Comparison of ENCODE assay signal across 1 cellular context in genomic region chr19:40599331-40600085, GRCh38.
TF ChIP-seq lines count a peak whose summit lies in the region.

No MANE protein-coding gene starts in this region.

TF ChIP-seq in HEK293, 187 proteins besides CTCF, POLR2A, EP300 and RAD21 (continued from another document and continues in another):
- TF ChIP-seq ZSCAN18 (tag by site-specific recombination; IDR thresholded peaks at IDR 0.05) (peak; percentile 28; the same call in 1 of the 2 replicates), ZBTB44 (tag by site-specific recombination; IDR thresholded peaks at IDR 0.05) (no peak), ZNF580 (tag by site-specific recombination; IDR thresholded peaks at IDR 0.05) (no peak), ZBTB8A (tag by site-specific recombination; IDR thresholded peaks at IDR 0.05) (peak; percentile 38; the same call in 1 of the 2 replicates), ZNF596 (tag by site-specific recombination; IDR thresholded peaks at IDR 0.05) (peak; percentile 28; the same call in 1 of the 2 replicates), ZXDB (tag by site-specific recombination; IDR thresholded peaks at IDR 0.05) (peak; percentile 36; the same call in 1 of the 2 replicates), ZNF558 (tag by site-specific recombination; IDR thresholded peaks at IDR 0.05) (no peak), ZNF18 (tag by site-specific recombination; IDR thresholded peaks at IDR 0.05) (no peak), OSR2 (tag by site-specific recombination; IDR thresholded peaks at IDR 0.05) (peak; percentile 67; the same call in 1 of the 2 replicates), SP2 (tag by site-specific recombination; IDR thresholded peaks at IDR 0.05) (peak; percentile 94), GLIS2 (tag by site-specific recombination; IDR thresholded peaks at IDR 0.05) (peak; percentile 69), ZEB2 (tag by site-specific recombination; IDR thresholded peaks at IDR 0.05) (peak; percentile 92; the same call in 1 of the 2 replicates), ZBTB21 (tag by site-specific recombination; IDR thresholded peaks at IDR 0.05) (no peak; the same call in none of the 2 replicates), IKZF3 (tag by site-specific recombination; IDR thresholded peaks at IDR 0.05) (peak; percentile 70), ZNF398 (tag by site-specific recombination; IDR thresholded peaks at IDR 0.05) (peak; percentile 98), ZNF837 (tag by site-specific recombination; IDR thresholded peaks at IDR 0.05) (no peak; the same call in 1 of the 2 replicates), ZNF350 (tag by site-specific recombination; IDR thresholded peaks at IDR 0.05) (no peak), HIC1 (tag by site-specific recombination; IDR thresholded peaks at IDR 0.05) (0 out of 2 replicates have a peak, but pooled peaks have one; percentile 88), ZNF366 (tag by site-specific recombination; conservative IDR thresholded peaks at IDR 0.05) (peak; percentile 99), BCL11A (tag by site-specific recombination; IDR thresholded peaks at IDR 0.05; ENCODE audit: low read depth) (peak; percentile 89), PRDM10 (tag by site-specific recombination; IDR thresholded peaks at IDR 0.05) (peak; percentile 77), ZBTB48 (tag by site-specific recombination; IDR thresholded peaks at IDR 0.05) (peak; percentile 86), ZFHX2 (tag by site-specific recombination; conservative IDR thresholded peaks at IDR 0.05) (peak; percentile 88), KLF8 (tag by site-specific recombination; IDR thresholded peaks at IDR 0.05) (peak; percentile 80), ZFP41 (tag by site-specific recombination; IDR thresholded peaks at IDR 0.05; ENCODE audit: borderline replicate concordance) (no peak), ZSCAN5A (tag by site-specific recombination; IDR thresholded peaks at IDR 0.05) (0 out of 2 replicates have a peak, but pooled peaks have one; percentile 51), ZNF112 (tag by site-specific recombination; IDR thresholded peaks at IDR 0.05) (no peak), WT1 (tag by site-specific recombination; IDR thresholded peaks at IDR 0.05) (peak; percentile 93), KLF1 (tag by site-specific recombination; IDR thresholded peaks at IDR 0.05) (peak; percentile 71), ZBTB20 (tag by site-specific recombination; IDR thresholded peaks at IDR 0.05) (no peak), YY1 (tag by site-specific recombination; IDR thresholded peaks at IDR 0.05) (no peak), ZBTB7A (tag by site-specific recombination; IDR thresholded peaks at IDR 0.05; ENCODE audit: low read depth) (peak; percentile 21), PRDM4 (tag by site-specific recombination; IDR thresholded peaks at IDR 0.05) (peak; percentile 99), ZNF76 (tag by site-specific recombination; IDR thresholded peaks at IDR 0.05; ENCODE audit: borderline replicate concordance, low read depth) (peak; percentile 48; the same call in 1 of the 2 replicates), GFI1B (tag by site-specific recombination; IDR thresholded peaks at IDR 0.05) (no peak), ZNF677 (tag by site-specific recombination; IDR thresholded peaks at IDR 0.05) (no peak), ZNF335 (tag by site-specific recombination; conservative IDR thresholded peaks at IDR 0.05) (peak; percentile 96), ZBTB17 (tag by site-specific recombination; IDR thresholded peaks at IDR 0.05) (peak; percentile 97), KLF7 (tag by site-specific recombination; IDR thresholded peaks at IDR 0.05; ENCODE audit: borderline replicate concordance) (0 out of 2 replicates have a peak, but pooled peaks have one; percentile 41), ZNF274 (IDR thresholded peaks at IDR 0.05; ENCODE audit: low read length) (no peak), ZNF274 (tag by site-specific recombination; IDR thresholded peaks at IDR 0.05; ENCODE audit: borderline replicate concordance) (no peak), ZFP3 (tag by site-specific recombination; IDR thresholded peaks at IDR 0.05; ENCODE audit: low read depth) (peak; percentile 12; the same call in 1 of the 2 replicates), MZF1 (tag by site-specific recombination; IDR thresholded peaks at IDR 0.05; ENCODE audit: borderline replicate concordance) (0 out of 2 replicates have a peak, but pooled peaks have one; percentile 13), ZNF2 (tag by site-specific recombination; IDR thresholded peaks at IDR 0.05) (peak; percentile 71; the same call in 1 of the 2 replicates), BCL11B (tag by site-specific recombination; IDR thresholded peaks at IDR 0.05; ENCODE audit: low read depth) (peak; percentile 86), GLIS1 (tag by site-specific recombination; IDR thresholded peaks at IDR 0.05) (peak; percentile 90), ZNF23 (tag by site-specific recombination; IDR thresholded peaks at IDR 0.05; ENCODE audit: borderline replicate concordance) (no peak), ZNF248 (tag by site-specific recombination; IDR thresholded peaks at IDR 0.05) (no peak), PRDM1 (tag by site-specific recombination; IDR thresholded peaks at IDR 0.05) (peak; percentile 97), ZNF623 (tag by site-specific recombination; IDR thresholded peaks at IDR 0.05) (no peak)
